In the genomic region with DNA sequence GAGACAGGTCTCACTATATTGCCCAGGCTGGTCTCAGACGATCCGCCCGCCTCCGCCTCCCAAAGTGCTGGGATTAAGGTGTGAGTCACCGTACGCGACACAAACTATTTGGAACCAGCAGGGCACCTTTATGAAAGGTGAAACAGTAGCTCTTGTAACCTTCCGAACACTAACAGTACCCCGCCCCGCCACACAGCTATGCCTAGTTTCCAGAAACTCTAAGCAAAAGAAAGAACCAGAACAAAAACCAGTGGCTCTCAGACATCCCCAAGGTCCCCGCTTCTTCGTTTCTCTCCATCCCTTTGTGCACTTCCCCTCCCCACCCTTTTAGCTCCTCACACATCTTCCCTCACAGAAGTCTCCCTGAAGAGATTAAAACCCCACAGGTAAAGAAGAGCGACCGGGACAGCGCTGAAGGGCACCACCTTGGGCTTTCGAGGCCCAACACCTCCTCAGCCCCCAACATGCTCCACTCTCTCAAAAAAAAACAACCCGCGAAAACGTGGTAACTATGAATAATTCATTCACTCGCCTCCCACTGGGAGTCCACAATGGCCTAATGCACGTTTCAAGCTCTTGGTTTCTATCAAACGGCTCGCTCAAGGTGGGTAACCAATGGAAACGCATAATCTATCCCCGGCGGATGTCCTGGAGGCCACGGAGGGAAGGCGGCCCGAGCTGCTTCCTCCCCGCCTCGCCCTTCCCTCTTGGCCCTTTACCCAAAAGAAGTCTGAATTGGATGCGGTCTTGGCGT, we compare ENCODE assay signal across 1 cellular context.
TF ChIP-seq lines count a peak whose summit lies in the region.

No MANE protein-coding gene starts in this region.

TF ChIP-seq in GM23338, 12 proteins besides CTCF, POLR2A, EP300 and RAD21 (continued from another document):
- no peak for TF ChIP-seq EZH2phosphoT487 (IDR thresholded peaks at IDR 0.05; ENCODE audit: unreplicated experiment)
- TF ChIP-seq CREB1 (CRISPR knock-in tag; IDR thresholded peaks at IDR 0.05; ENCODE audit: low read depth), result peak; percentile 35
- no peak for TF ChIP-seq POLR2AphosphoS5 (IDR thresholded peaks at IDR 0.05; ENCODE audit: low read depth)
- TF ChIP-seq, protein P1, sequence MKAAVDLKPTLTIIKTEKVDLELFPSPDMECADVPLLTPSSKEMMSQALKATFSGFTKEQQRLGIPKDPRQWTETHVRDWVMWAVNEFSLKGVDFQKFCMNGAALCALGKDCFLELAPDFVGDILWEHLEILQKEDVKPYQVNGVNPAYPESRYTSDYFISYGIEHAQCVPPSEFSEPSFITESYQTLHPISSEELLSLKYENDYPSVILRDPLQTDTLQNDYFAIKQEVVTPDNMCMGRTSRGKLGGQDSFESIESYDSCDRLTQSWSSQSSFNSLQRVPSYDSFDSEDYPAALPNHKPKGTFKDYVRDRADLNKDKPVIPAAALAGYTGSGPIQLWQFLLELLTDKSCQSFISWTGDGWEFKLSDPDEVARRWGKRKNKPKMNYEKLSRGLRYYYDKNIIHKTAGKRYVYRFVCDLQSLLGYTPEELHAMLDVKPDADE (IDR thresholded peaks at IDR 0.05), result no peak
- no peak for TF ChIP-seq EZH2 (IDR thresholded peaks at IDR 0.05; ENCODE audit: low read depth, unreplicated experiment)
TF ChIP-seq in GM23338: peak in this region for 1.
